8 cellular contexts compared by ENCODE assay signal in genomic region chr1:177948336-177948972, GRCh38. TPM values are rescaled to one million over a fixed set of nuclear protein-coding genes. Genes with fewer than 3 reads are reported as not detected.
DNase-seq lines count a peak whose midpoint lies in the region; ATAC-seq and TF ChIP-seq lines count a peak whose summit lies in the region.

No MANE protein-coding gene starts in this region.

- CTCF ChIA-PET in OCI-LY7 (lab: Charles Lee; ENCODE audit: unreplicated experiment): no interaction called here

- ATAC-seq in activated T-cell treated with anti-CD3 and anti-CD28 coated beads, Interleukin-2, amount 50 U/mL, for 72 hours (replicated peaks in 1 of 2): no peak
- ATAC-seq in GM21825 (IDR thresholded peaks at IDR 0.05; ENCODE audit: unreplicated experiment): peak; percentile 73
- peak; percentile 76 to 90 (median 82) for ATAC-seq in right lobe of liver

- H4K20me1 ChIP-seq in Karpas-422 (ENCODE audit: insufficient read depth, low read depth, low read length) (no peaks in the 10 kb centered on the region), OCI-LY7 (ENCODE audit: insufficient read depth, low read length) (no peaks in the 10 kb centered on the region)

- POLR2A ChIA-PET in OCI-LY7 (lab: Charles Lee): interaction anchor here (0.6 to 0.7 kb wide), 2 partner anchors 12 to 1022 kb away, joined by 3 to 4 read pairs; no protein-coding TSS in a partner anchor

- H3K4me3 ChIP-seq in Karpas-422 (ENCODE audit: low read length) (no peak overlapping the region), OCI-LY7 (ENCODE audit: low read depth, low read length, poor library complexity, severe bottlenecking) (no peak overlapping the region), colonic mucosa (no peak overlapping the region), right lobe of liver (no peak overlapping the region), tibial artery (no peak overlapping the region)

- peak; percentile 15 for DNase-seq in activated T-cell treated with anti-CD3 and anti-CD28 coated beads, Interleukin-2, amount 50 U/mL, for 72 hours
- DNase-seq in activated T-cell treated with anti-CD3 and anti-CD28 coated beads, Interleukin-2, amount 50 U/mL, for 24 hours: no peak
- DNase-seq in Karpas-422 (peak; percentile 81), OCI-LY7 (ENCODE audit: low spot score) (peak; percentile 52), colonic mucosa (peak; percentile 60), right lobe of liver (no peak), tibial artery (peak; percentile 57 to 75)

- no peaks in the 10 kb centered on the region for H3K27me3 Mint-ChIP-seq in activated T-cell treated with anti-CD3 and anti-CD28 coated beads, Interleukin-2, amount 50 U/mL, for 72 hours (ENCODE audit: low read depth)
- peaks cover 3% of the 10 kb centered on the region for H3K27me3 Mint-ChIP-seq in activated T-cell treated with anti-CD3 and anti-CD28 coated beads, Interleukin-2, amount 50 U/mL, for 24 hours

- no peak for TF ChIP-seq POLR2A in right lobe of liver (IDR thresholded peaks at IDR 0.05)

- no peak overlapping the region for H3K4me3 Mint-ChIP-seq in activated T-cell treated with anti-CD3 and anti-CD28 coated beads, Interleukin-2, amount 50 U/mL, for 72 hours
- H3K4me3 Mint-ChIP-seq in activated T-cell treated with anti-CD3 and anti-CD28 coated beads, Interleukin-2, amount 50 U/mL, for 24 hours: no peak overlapping the region

- no peak overlapping the region for H3K9ac ChIP-seq in Karpas-422 (ENCODE audit: low read length)
- no peak overlapping the region for H3K9ac ChIP-seq in colonic mucosa (ENCODE audit: low read depth in 2 of 2, low read length in 2 of 2)

- intact Hi-C loops in OCI-LY7 (cut with micrococcal nuclease; ENCODE audit: unreplicated experiment): loop anchor here (5.0 kb wide), 1 partner anchor 1051 kb away; no protein-coding TSS in a partner anchor
- intact Hi-C loops in colonic mucosa (cut with DNase I): loop anchor here (5.0 to 10.0 kb wide), 2 partner anchors 694 to 1051 kb away; no protein-coding TSS in a partner anchor
- intact Hi-C loops in right lobe of liver (cut with DNase I): loop anchor here in 1 of 2 donors (10.0 kb wide), 1 partner anchor 86 kb away; no protein-coding TSS in a partner anchor
- intact Hi-C loops in tibial artery (cut with DNase I; ENCODE audit: low total_unique reads): no loop called here

- H3K36me3 Mint-ChIP-seq in activated T-cell treated with anti-CD3 and anti-CD28 coated beads, Interleukin-2, amount 50 U/mL, for 72 hours (ENCODE audit: insufficient read depth in 2 of 2): no peaks in the 10 kb centered on the region
- H3K36me3 Mint-ChIP-seq in activated T-cell treated with anti-CD3 and anti-CD28 coated beads, Interleukin-2, amount 50 U/mL, for 24 hours (ENCODE audit: low read depth): no peaks in the 10 kb centered on the region

- peak; percentile 88 for TF ChIP-seq CTCF in OCI-LY7 (conservative IDR thresholded peaks at IDR 0.05; ENCODE audit: low read length)
- peak; percentile 89 for TF ChIP-seq CTCF in colonic mucosa (IDR thresholded peaks at IDR 0.05)
- peak; percentile 67 to 82 (median 80) for TF ChIP-seq CTCF in right lobe of liver (IDR thresholded peaks at IDR 0.05)
- TF ChIP-seq CTCF in tibial artery (IDR thresholded peaks at IDR 0.05): peak; percentile 72 to 91

- BruUV-seq in OCI-LY7 (replicated peaks; lab: Mats Ljungman, UMichigan): no TSS peak

- H3K27ac Mint-ChIP-seq in activated T-cell treated with anti-CD3 and anti-CD28 coated beads, Interleukin-2, amount 50 U/mL, for 72 hours: peak overlapping the region; percentile 38
- H3K27ac Mint-ChIP-seq in activated T-cell treated with anti-CD3 and anti-CD28 coated beads, Interleukin-2, amount 50 U/mL, for 24 hours: no peak overlapping the region

- 21% methylated on average over 8 of the region's 8 CpGs for WGBS in right lobe of liver (ENCODE audit: insufficient coverage, low coverage, low lambda C conversion rate, missing lambda C conversion rate)

- no peaks in the 10 kb centered on the region for H3K9me3 ChIP-seq in Karpas-422 (ENCODE audit: low read length)
- H3K9me3 ChIP-seq in OCI-LY7 (ENCODE audit: low read length): no peaks in the 10 kb centered on the region
- no peaks in the 10 kb centered on the region for H3K9me3 ChIP-seq in colonic mucosa
- H3K9me3 ChIP-seq in right lobe of liver: no peaks in the 10 kb centered on the region
- H3K9me3 ChIP-seq in tibial artery: no peaks in the 10 kb centered on the region

- H3K9me2 ChIP-seq in Karpas-422 (replicated peaks; ENCODE audit: insufficient read depth, low read length) (no peaks in the 10 kb centered on the region), OCI-LY7 (ENCODE audit: insufficient read depth, low read length) (no peaks in the 10 kb centered on the region)

- H2AFZ ChIP-seq in Karpas-422 (ENCODE audit: low read length) (no peak overlapping the region), OCI-LY7 (ENCODE audit: low read length) (no peak overlapping the region)

- no peaks in the 10 kb centered on the region for H3K4me1 ChIP-seq in Karpas-422 (ENCODE audit: low read length)
- no peaks in the 10 kb centered on the region for H3K4me1 ChIP-seq in OCI-LY7 (ENCODE audit: insufficient read depth, low read length, poor library complexity, severe bottlenecking)
- H3K4me1 ChIP-seq in colonic mucosa: no peaks in the 10 kb centered on the region
- no peaks in the 10 kb centered on the region for H3K4me1 ChIP-seq in right lobe of liver
- H3K4me1 ChIP-seq in tibial artery: no peaks in the 10 kb centered on the region

- H3K9me3 Mint-ChIP-seq in activated T-cell treated with anti-CD3 and anti-CD28 coated beads, Interleukin-2, amount 50 U/mL, for 72 hours: no peaks in the 10 kb centered on the region
- H3K9me3 Mint-ChIP-seq in activated T-cell treated with anti-CD3 and anti-CD28 coated beads, Interleukin-2, amount 50 U/mL, for 24 hours: no peaks in the 10 kb centered on the region

- H3K4me1 Mint-ChIP-seq in activated T-cell treated with anti-CD3 and anti-CD28 coated beads, Interleukin-2, amount 50 U/mL, for 72 hours (ENCODE audit: low read depth): no peaks in the 10 kb centered on the region
- H3K4me1 Mint-ChIP-seq in activated T-cell treated with anti-CD3 and anti-CD28 coated beads, Interleukin-2, amount 50 U/mL, for 24 hours (ENCODE audit: low read depth): no peaks in the 10 kb centered on the region

- no peaks in the 10 kb centered on the region for H3K36me3 ChIP-seq in Karpas-422 (ENCODE audit: insufficient read depth, low read length)
- H3K36me3 ChIP-seq in OCI-LY7 (ENCODE audit: insufficient read depth, low read length): no peaks in the 10 kb centered on the region
- no peaks in the 10 kb centered on the region for H3K36me3 ChIP-seq in colonic mucosa
- H3K36me3 ChIP-seq in right lobe of liver: peaks cover 0 to 68% (median 27%) of the 10 kb centered on the region in 4 donors
- peaks cover 0 to 27% (median 0%) of the 10 kb centered on the region in 3 donors for H3K36me3 ChIP-seq in tibial artery

- H3K4me2 ChIP-seq in Karpas-422 (ENCODE audit: low read depth, low read length, poor library complexity, severe bottlenecking) (no peak overlapping the region), OCI-LY7 (ENCODE audit: low read length) (no peak overlapping the region)

- no peak overlapping the region for H3K27ac ChIP-seq in Karpas-422 (ENCODE audit: low read length)
- H3K27ac ChIP-seq in OCI-LY7 (ENCODE audit: low read depth, low read length, poor library complexity, severe bottlenecking): no peak overlapping the region
- no peak overlapping the region for H3K27ac ChIP-seq in colonic mucosa
- no peak overlapping the region for H3K27ac ChIP-seq in right lobe of liver
- no peak overlapping the region for H3K27ac ChIP-seq in tibial artery

- no peaks in the 10 kb centered on the region for H3K27me3 ChIP-seq in Karpas-422 (ENCODE audit: low read length)
- no peaks in the 10 kb centered on the region for H3K27me3 ChIP-seq in colonic mucosa
- no peaks in the 10 kb centered on the region for H3K27me3 ChIP-seq in right lobe of liver
- no peaks in the 10 kb centered on the region for H3K27me3 ChIP-seq in tibial artery

- H3K79me2 ChIP-seq in Karpas-422 (ENCODE audit: low read length): no peaks in the 10 kb centered on the region
- H3K79me2 ChIP-seq in OCI-LY7 (ENCODE audit: insufficient read depth, low read depth, low read length): no peaks in the 10 kb centered on the region

RNA-seq across cellular contexts. Expression of gene SEC16B, which starts 21.4 kb away (rescaled TPM):
- not detected for total RNA-seq in activated T-cell treated with anti-CD3 and anti-CD28 coated beads, Interleukin-2, amount 50 U/mL, for 72 hours
- total RNA-seq in Karpas-422 (2014; rRNA removed; shearing (Covaris generic); ENCODE audit: low replicate concordance): 0.11 TPM in 1 of 2 replicates, not detected in the other
- not detected in 2 replicates for total RNA-seq in OCI-LY7 (2014; rRNA removed; shearing (Covaris generic))
- not detected in 2 replicates for total RNA-seq in OCI-LY7 (2022)
- 1 to 10 TPM; 2.8 to 5.2 TPM for total RNA-seq in colonic mucosa
- 10 to 100 TPM; 16.4 to 69.7 (median 39.9) TPM for total RNA-seq in right lobe of liver

Comparison
In these comparisons a context has a peak if more than half of its experiments do, and no peak if none do; other contexts are left out.
1. DNase-seq: peak in activated T-cell treated with anti-CD3 and anti-CD28 coated beads, Interleukin-2, amount 50 U/mL, for 72 hours (2 of 2), Karpas-422 (single experiment), OCI-LY7 (single experiment), colonic mucosa (single experiment) and tibial artery (2 of 2); none in activated T-cell treated with anti-CD3 and anti-CD28 coated beads, Interleukin-2, amount 50 U/mL, for 24 hours (single experiment) and right lobe of liver (0 of 3).
2. ATAC-seq: peak in GM21825 (single experiment) and right lobe of liver (4 of 4); none in activated T-cell treated with anti-CD3 and anti-CD28 coated beads, Interleukin-2, amount 50 U/mL, for 72 hours (0 of 2).
3. Peak in every context shown above with its lines, with median percentiles within 50 percentile points of each other: CTCF ChIP-seq.